In the genomic region with DNA sequence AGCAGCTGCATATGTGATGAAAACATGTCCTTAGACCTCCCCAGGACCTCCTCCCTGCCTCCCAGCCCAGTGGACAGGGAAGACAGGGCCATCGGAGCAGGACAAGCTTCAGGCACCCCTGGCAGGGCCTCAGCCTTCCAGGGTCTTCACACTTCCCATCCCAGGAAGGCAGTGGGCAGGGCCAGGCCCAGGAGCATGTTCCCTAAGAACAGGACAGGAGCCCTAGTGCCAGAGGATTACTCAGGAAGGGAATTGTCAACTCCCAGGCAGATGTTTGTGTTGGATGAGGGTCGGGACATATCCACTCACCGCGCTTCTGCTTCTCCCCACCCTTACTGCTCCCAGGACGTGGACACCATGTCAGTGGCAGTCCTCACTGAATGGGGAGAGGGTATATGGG, we compare ENCODE assay signal across 16 cellular contexts.
"Had no signal": no experiment of that assay in that cellular context is flagged by ENCODE, and none has a peak within 500 bp of the region (broad histone marks: within the 10 kb centered on the region; RNA-seq: fewer than 3 reads in every experiment).

No MANE protein-coding gene starts in this region.

- H3K36me3 Mint-ChIP-seq: activated naive CD4-positive, alpha-beta T cell treated with anti-CD3 and anti-CD28 coated beads, Interleukin-2, amount 50 U/mL, for 72 hours; natural killer cell had no signal

- H3K9me3 ChIP-seq: mucosa of descending colon had no signal

- H3K27me3 ChIP-seq: brain microvascular endothelial cell had no signal

- H3K4me1 Mint-ChIP-seq: natural killer cell had no signal

- H3K4me3 Mint-ChIP-seq: activated T-cell treated with anti-CD3 and anti-CD28 coated beads, Interleukin-2, amount 50 U/mL, for 4 hours; natural killer cell had no signal

- DNase-seq: activated CD4-positive, alpha-beta T cell treated with anti-CD3 and anti-CD28 coated beads, Interleukin-2, amount 50 U/mL, for 4 hours; activated effector memory CD4-positive, alpha-beta T cell treated with anti-CD3 and anti-CD28 coated beads, Interleukin-2, amount 50 U/mL, for 16 hours; activated T-cell treated with anti-CD3 and anti-CD28 coated beads, Interleukin-2, amount 50 U/mL, for 4 hours; amniotic stem cell; brain microvascular endothelial cell; cerebellar nuclear complex; foreskin fibroblast; mucosa of descending colon; natural killer cell; nucleus accumbens; SHP77; substantia nigra had no signal

- ATAC-seq: activated naive CD4-positive, alpha-beta T cell treated with anti-CD3 and anti-CD28 coated beads, Interleukin-2, amount 50 U/mL, for 72 hours; activated T-cell treated with anti-CD3 and anti-CD28 coated beads, Interleukin-2, amount 50 U/mL, for 4 hours; esophagus mucosa; mucosa of descending colon; SK-N-SH treated with all-trans-retinoic acid at 6 μM for 48 hours had no signal

- H3K27ac Mint-ChIP-seq: activated naive CD4-positive, alpha-beta T cell treated with anti-CD3 and anti-CD28 coated beads, Interleukin-2, amount 50 U/mL, for 72 hours; natural killer cell had no signal

- H3K27ac ChIP-seq: brain microvascular endothelial cell had no signal

- H3K4me3 ChIP-seq: lung, mucosa of descending colon had no signal

- H3K9me3 Mint-ChIP-seq: activated naive CD4-positive, alpha-beta T cell treated with anti-CD3 and anti-CD28 coated beads, Interleukin-2, amount 50 U/mL, for 72 hours; natural killer cell had no signal
